Comparison of ENCODE assay signal across 1 cellular context in the genomic region with DNA sequence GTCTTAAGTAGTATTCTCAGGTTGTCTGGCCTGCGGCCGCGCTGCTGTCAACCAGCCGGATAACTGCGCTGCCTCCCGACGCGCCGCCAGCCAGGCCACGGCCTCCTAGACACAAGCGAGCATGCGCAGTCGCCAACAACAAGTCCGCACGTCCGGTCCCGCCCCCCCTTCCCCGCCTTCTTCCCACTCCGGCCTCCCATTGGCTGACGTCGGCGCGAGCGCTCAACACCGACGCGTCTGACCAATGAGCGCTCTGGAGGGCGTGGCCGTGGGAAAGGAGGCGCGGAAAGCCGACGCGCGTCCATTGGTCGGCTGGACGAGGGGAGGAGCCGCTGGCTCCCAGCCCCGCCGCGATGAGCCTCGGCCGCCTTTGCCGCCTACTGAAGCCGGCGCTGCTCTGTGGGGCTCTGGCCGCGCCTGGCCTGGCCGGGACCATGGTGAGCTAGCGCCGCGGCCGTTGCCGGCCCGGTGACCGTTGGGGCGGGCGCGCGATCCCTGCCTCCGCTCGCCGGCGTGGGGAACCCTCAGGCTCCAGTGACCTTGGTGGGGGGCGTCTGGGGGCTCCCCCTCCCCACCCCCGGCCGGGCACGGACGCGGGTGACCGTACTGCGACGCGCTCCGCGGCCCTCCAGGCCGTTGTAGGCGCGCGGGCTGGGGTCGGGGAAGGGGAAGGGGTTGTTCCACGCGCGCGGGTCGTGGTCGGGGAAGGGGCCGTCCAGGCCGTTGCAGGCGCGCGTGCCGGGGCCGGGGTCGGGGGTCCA.
TF ChIP-seq lines count a peak whose summit lies in the region.

A gene with protein sequence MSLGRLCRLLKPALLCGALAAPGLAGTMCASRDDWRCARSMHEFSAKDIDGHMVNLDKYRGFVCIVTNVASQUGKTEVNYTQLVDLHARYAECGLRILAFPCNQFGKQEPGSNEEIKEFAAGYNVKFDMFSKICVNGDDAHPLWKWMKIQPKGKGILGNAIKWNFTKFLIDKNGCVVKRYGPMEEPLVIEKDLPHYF (plus strand): TSS at position 304 of the 761 bp plus-strand sequence. CDS start 50 bp downstream, at position 354.

TF ChIP-seq in K562, 482 proteins besides CTCF, POLR2A, EP300 and RAD21 (continued from another document):
- TF ChIP-seq, protein P1, sequence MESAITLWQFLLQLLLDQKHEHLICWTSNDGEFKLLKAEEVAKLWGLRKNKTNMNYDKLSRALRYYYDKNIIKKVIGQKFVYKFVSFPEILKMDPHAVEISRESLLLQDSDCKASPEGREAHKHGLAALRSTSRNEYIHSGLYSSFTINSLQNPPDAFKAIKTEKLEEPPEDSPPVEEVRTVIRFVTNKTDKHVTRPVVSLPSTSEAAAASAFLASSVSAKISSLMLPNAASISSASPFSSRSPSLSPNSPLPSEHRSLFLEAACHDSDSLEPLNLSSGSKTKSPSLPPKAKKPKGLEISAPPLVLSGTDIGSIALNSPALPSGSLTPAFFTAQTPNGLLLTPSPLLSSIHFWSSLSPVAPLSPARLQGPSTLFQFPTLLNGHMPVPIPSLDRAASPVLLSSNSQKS (CRISPR knock-in tag; IDR thresholded peaks at IDR 0.05): no peak
- TF ChIP-seq, protein P2, sequence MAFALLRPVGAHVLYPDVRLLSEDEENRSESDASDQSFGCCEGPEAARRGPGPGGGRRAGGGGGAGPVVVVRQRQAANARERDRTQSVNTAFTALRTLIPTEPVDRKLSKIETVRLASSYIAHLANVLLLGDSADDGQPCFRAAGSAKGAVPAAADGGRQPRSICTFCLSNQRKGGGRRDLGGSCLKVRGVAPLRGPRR (CRISPR knock-in tag; IDR thresholded peaks at IDR 0.05): no peak
- TF ChIP-seq YBX1 (IDR thresholded peaks at IDR 0.05) (no peak), ADNP (tag; IDR thresholded peaks at IDR 0.05) (no peak), NCOR1 (IDR thresholded peaks at IDR 0.05) (no peak), SLC30A9 (CRISPR knock-in tag; IDR thresholded peaks at IDR 0.05) (no peak), ZNF124 (CRISPR knock-in tag; IDR thresholded peaks at IDR 0.05) (no peak)
